8 cellular contexts compared by ENCODE assay signal in genomic region chrX:136953867-136954787, GRCh38.
DNase-seq lines count a peak whose midpoint lies in the region; ATAC-seq lines count a peak whose summit lies in the region.

No MANE protein-coding gene starts in this region.

- no peaks in the 10 kb centered on the region for H3K9me3 Mint-ChIP-seq in CD8-positive, alpha-beta memory T cell
- H3K9me3 Mint-ChIP-seq in activated CD4-positive, alpha-beta T cell treated with anti-CD3 and anti-CD28 coated beads, Interleukin-2, amount 10 ng/mL, durations not matched to agents 7 days and 5 days: no peaks in the 10 kb centered on the region

- no peak overlapping the region for H3K27ac Mint-ChIP-seq in CD8-positive, alpha-beta memory T cell
- no peak overlapping the region for H3K27ac Mint-ChIP-seq in activated CD4-positive, alpha-beta T cell treated with anti-CD3 and anti-CD28 coated beads, Interleukin-2, amount 10 ng/mL, durations not matched to agents 7 days and 5 days

- no peaks in the 10 kb centered on the region for H3K4me1 ChIP-seq in CD8-positive, alpha-beta memory T cell (ENCODE audit: insufficient read depth, low read length)

- H3K36me3 ChIP-seq in CD8-positive, alpha-beta memory T cell (ENCODE audit: insufficient read depth, low read length): no peaks in the 10 kb centered on the region

- no peaks in the 10 kb centered on the region for H3K36me3 Mint-ChIP-seq in CD8-positive, alpha-beta memory T cell
- no peaks in the 10 kb centered on the region for H3K36me3 Mint-ChIP-seq in activated CD4-positive, alpha-beta T cell treated with anti-CD3 and anti-CD28 coated beads, Interleukin-2, amount 10 ng/mL, durations not matched to agents 7 days and 5 days (ENCODE audit: low read depth)

- H3K4me3 ChIP-seq in CD8-positive, alpha-beta memory T cell (ENCODE audit: low read length): no peak overlapping the region

- peak; percentile 13 to 68 (median 22) for DNase-seq in CD8-positive, alpha-beta memory T cell
- peak; percentile 9 for DNase-seq in NCI-H524 treated with DMSO at 0.1 percent for 48 hours (lab: John Stamatoyannopoulos, UW)
- peak; percentile 69 for DNase-seq in activated CD4-positive, alpha-beta T cell treated with anti-CD3 and anti-CD28 coated beads, Interleukin-2, amount 10 ng/mL, durations not matched to agents 7 days and 5 days
- peak; percentile 5 for DNase-seq in effector CD8-positive, alpha-beta T cell (lab: John Stamatoyannopoulos, UW)
- DNase-seq in middle frontal gyrus (ENCODE audit: extremely low spot score, low spot score): peak; percentile 22
- peak; percentile 56 for DNase-seq in stimulated activated naive CD8-positive, alpha-beta T cell treated with anti-CD3 and anti-CD28 coated beads, Interleukin-15, Interleukin-2, amounts not matched to agents 100 U/mL and 50 U/mL, for 24 hours

- no peak overlapping the region for H3K4me3 Mint-ChIP-seq in CD8-positive, alpha-beta memory T cell
- H3K4me3 Mint-ChIP-seq in activated CD4-positive, alpha-beta T cell treated with anti-CD3 and anti-CD28 coated beads, Interleukin-2, amount 10 ng/mL, durations not matched to agents 7 days and 5 days: no peak overlapping the region

- no peaks in the 10 kb centered on the region for H3K4me1 Mint-ChIP-seq in CD8-positive, alpha-beta memory T cell
- peaks cover 2% of the 10 kb centered on the region for H3K4me1 Mint-ChIP-seq in activated CD4-positive, alpha-beta T cell treated with anti-CD3 and anti-CD28 coated beads, Interleukin-2, amount 10 ng/mL, durations not matched to agents 7 days and 5 days

- peaks cover 0 to 4% of the 10 kb centered on the region in 2 donors for H3K27me3 Mint-ChIP-seq in CD8-positive, alpha-beta memory T cell
- H3K27me3 Mint-ChIP-seq in activated CD4-positive, alpha-beta T cell treated with anti-CD3 and anti-CD28 coated beads, Interleukin-2, amount 10 ng/mL, durations not matched to agents 7 days and 5 days: no peaks in the 10 kb centered on the region

- H3K27me3 ChIP-seq in CD8-positive, alpha-beta memory T cell (ENCODE audit: insufficient read depth, low read length, poor library complexity, severe bottlenecking): no peaks in the 10 kb centered on the region

- POLR2A ChIA-PET in CD8-positive, alpha-beta memory T cell (lab: Charles Lee): no interaction called here
- POLR2A ChIA-PET in activated CD4-positive, alpha-beta T cell treated with anti-CD3 and anti-CD28 coated beads, Interleukin-2, amount 10 ng/mL, durations not matched to agents 7 days and 5 days (lab: Charles Lee): no interaction called here

- CTCF ChIA-PET in CD8-positive, alpha-beta memory T cell (lab: Charles Lee): interaction anchor here (1.1 kb wide), 1 partner anchor 98 kb away, joined by 3 read pairs; no protein-coding TSS in a partner anchor
- CTCF ChIA-PET in activated CD4-positive, alpha-beta T cell treated with anti-CD3 and anti-CD28 coated beads, Interleukin-2, amount 10 ng/mL, durations not matched to agents 7 days and 5 days (lab: Charles Lee): interaction anchor here (1.3 kb wide), 1 partner anchor 8 kb away, joined by 6 read pairs; no protein-coding TSS in a partner anchor

- ATAC-seq in GM19328 (IDR thresholded peaks at IDR 0.05; ENCODE audit: unreplicated experiment): peak; percentile 92
- peak; percentile 94 for ATAC-seq in HG03378 (IDR thresholded peaks at IDR 0.05; ENCODE audit: unreplicated experiment)
- no peak for ATAC-seq in stimulated activated naive CD8-positive, alpha-beta T cell treated with anti-CD3 and anti-CD28 coated beads, Interleukin-15, Interleukin-2, amounts not matched to agents 100 U/mL and 50 U/mL, for 24 hours

- no peak overlapping the region for H3K27ac ChIP-seq in CD8-positive, alpha-beta memory T cell (ENCODE audit: low read depth, low read length)

- H3K9me3 ChIP-seq in CD8-positive, alpha-beta memory T cell (ENCODE audit: low read length): no peaks in the 10 kb centered on the region

Comparison
In these comparisons a context has a peak if more than half of its experiments do, and no peak if none do; other contexts are left out.
1. DNase-seq: peak in every context shown above with its lines; median percentile 69 in activated CD4-positive, alpha-beta T cell treated with anti-CD3 and anti-CD28 coated beads, Interleukin-2, amount 10 ng/mL, durations not matched to agents 7 days and 5 days; 56 in stimulated activated naive CD8-positive, alpha-beta T cell treated with anti-CD3 and anti-CD28 coated beads, Interleukin-15, Interleukin-2, amounts not matched to agents 100 U/mL and 50 U/mL, for 24 hours; 22 in CD8-positive, alpha-beta memory T cell; 22 in middle frontal gyrus; 9 in NCI-H524 treated with DMSO at 0.1 percent for 48 hours; 5 in effector CD8-positive, alpha-beta T cell.